Comparison of ENCODE assay signal across 1 cellular context in the genomic region with DNA sequence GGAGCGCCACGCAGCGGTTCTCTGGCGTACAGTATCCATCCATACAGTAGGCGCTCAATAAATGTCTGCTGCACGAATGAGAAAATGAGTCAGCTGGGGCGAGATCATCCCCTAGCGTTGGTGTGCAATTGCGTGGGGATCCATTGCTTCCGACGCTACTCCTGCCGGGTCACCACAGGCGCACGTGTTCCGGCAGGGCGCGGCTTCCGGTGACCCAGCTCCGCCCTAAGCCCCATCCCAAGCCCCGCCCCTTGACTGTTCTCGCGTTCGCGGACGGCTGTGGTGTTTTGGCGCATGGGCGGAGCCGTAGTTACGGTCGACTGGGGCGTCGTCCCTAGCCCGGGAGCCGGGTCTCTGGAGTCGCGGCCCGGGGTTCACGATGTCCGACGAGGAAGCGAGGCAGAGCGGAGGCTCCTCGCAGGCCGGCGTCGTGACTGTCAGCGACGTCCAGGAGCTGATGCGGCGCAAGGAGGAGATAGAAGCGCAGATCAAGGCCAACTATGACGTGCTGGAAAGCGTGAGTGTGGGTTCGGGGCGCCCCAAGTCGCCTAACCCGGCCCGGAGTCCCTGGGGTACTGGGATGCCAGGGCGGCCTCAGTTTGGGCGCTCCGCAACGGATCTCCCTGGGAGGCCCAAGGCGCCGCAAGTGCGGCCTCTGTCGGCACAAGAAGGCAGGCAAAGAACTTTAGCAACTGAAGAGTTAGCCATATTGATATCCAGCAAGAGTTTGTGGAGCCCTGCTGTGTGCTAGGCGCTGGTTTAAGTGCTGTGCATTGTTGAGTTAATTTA.
A peak's percentile ranks its signal among the peaks of the same experiment; 100 is the strongest.
TF ChIP-seq lines count a peak whose summit lies in the region.

A gene with protein sequence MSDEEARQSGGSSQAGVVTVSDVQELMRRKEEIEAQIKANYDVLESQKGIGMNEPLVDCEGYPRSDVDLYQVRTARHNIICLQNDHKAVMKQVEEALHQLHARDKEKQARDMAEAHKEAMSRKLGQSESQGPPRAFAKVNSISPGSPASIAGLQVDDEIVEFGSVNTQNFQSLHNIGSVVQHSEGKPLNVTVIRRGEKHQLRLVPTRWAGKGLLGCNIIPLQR (plus strand): TSS at position 313 of the 789 bp plus-strand sequence. CDS start 67 bp downstream, at position 380.

TF ChIP-seq in HEK293, 187 proteins besides CTCF, POLR2A, EP300 and RAD21 (continued from another document and continues in another):
- no peak for TF ChIP-seq ZNF274 (IDR thresholded peaks at IDR 0.05; ENCODE audit: low read length)
- no peak for TF ChIP-seq ZNF274 (tag by site-specific recombination; IDR thresholded peaks at IDR 0.05; ENCODE audit: borderline replicate concordance)
- TF ChIP-seq ZNF837 (tag by site-specific recombination; IDR thresholded peaks at IDR 0.05): no peak
- TF ChIP-seq ZBTB7A (tag by site-specific recombination; IDR thresholded peaks at IDR 0.05; ENCODE audit: low read depth): peak; percentile 83; the same call in 1 of the 2 replicates
- no peak; the same call in 1 of the 2 replicates for TF ChIP-seq ZNF174 (tag by site-specific recombination; IDR thresholded peaks at IDR 0.05)
- TF ChIP-seq ZNF223 (tag by site-specific recombination; IDR thresholded peaks at IDR 0.05): 0 out of 2 replicates have a peak, but pooled peaks have one; percentile 56
- TF ChIP-seq, protein P1, sequence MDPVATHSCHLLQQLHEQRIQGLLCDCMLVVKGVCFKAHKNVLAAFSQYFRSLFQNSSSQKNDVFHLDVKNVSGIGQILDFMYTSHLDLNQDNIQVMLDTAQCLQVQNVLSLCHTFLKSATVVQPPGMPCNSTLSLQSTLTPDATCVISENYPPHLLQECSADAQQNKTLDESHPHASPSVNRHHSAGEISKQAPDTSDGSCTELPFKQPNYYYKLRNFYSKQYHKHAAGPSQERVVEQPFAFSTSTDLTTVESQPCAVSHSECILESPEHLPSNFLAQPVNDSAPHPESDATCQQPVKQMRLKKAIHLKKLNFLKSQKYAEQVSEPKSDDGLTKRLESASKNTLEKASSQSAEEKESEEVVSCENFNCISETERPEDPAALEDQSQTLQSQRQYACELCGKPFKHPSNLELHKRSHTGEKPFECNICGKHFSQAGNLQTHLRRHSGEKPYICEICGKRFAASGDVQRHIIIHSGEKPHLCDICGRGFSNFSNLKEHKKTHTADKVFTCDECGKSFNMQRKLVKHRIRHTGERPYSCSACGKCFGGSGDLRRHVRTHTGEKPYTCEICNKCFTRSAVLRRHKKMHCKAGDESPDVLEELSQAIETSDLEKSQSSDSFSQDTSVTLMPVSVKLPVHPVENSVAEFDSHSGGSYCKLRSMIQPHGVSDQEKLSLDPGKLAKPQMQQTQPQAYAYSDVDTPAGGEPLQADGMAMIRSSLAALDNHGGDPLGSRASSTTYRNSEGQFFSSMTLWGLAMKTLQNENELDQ (tag by site-specific recombination; IDR thresholded peaks at IDR 0.05; ENCODE audit: low read depth): peak; percentile 98
- TF ChIP-seq ZNF596 (tag by site-specific recombination; IDR thresholded peaks at IDR 0.05): no peak
- no peak; the same call in 1 of the 2 replicates for TF ChIP-seq BCL11B (tag by site-specific recombination; IDR thresholded peaks at IDR 0.05; ENCODE audit: low read depth)
- TF ChIP-seq, protein P2, sequence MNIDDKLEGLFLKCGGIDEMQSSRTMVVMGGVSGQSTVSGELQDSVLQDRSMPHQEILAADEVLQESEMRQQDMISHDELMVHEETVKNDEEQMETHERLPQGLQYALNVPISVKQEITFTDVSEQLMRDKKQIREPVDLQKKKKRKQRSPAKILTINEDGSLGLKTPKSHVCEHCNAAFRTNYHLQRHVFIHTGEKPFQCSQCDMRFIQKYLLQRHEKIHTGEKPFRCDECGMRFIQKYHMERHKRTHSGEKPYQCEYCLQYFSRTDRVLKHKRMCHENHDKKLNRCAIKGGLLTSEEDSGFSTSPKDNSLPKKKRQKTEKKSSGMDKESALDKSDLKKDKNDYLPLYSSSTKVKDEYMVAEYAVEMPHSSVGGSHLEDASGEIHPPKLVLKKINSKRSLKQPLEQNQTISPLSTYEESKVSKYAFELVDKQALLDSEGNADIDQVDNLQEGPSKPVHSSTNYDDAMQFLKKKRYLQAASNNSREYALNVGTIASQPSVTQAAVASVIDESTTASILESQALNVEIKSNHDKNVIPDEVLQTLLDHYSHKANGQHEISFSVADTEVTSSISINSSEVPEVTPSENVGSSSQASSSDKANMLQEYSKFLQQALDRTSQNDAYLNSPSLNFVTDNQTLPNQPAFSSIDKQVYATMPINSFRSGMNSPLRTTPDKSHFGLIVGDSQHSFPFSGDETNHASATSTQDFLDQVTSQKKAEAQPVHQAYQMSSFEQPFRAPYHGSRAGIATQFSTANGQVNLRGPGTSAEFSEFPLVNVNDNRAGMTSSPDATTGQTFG (tag by site-specific recombination; IDR thresholded peaks at IDR 0.05; ENCODE audit: borderline replicate concordance): no peak
- TF ChIP-seq IKZF3 (tag by site-specific recombination; IDR thresholded peaks at IDR 0.05): no peak
- TF ChIP-seq ZNF623 (tag by site-specific recombination; IDR thresholded peaks at IDR 0.05): no peak
- TF ChIP-seq ZNF157 (tag by site-specific recombination; IDR thresholded peaks at IDR 0.05): no peak
- no peak for TF ChIP-seq ZNF555 (tag by site-specific recombination; conservative IDR thresholded peaks at IDR 0.05)
- TF ChIP-seq ZNF266 (tag by site-specific recombination; IDR thresholded peaks at IDR 0.05; ENCODE audit: low read depth): no peak
- TF ChIP-seq ZBTB21 (tag by site-specific recombination; IDR thresholded peaks at IDR 0.05): no peak; the same call in 1 of the 2 replicates
- TF ChIP-seq EGR2 (tag by site-specific recombination; IDR thresholded peaks at IDR 0.05; ENCODE audit: low read depth): peak; percentile 89
- peak; percentile 89 for TF ChIP-seq TRIM28 (IDR thresholded peaks at IDR 0.05; ENCODE audit: borderline replicate concordance, low read length)
- TF ChIP-seq ZNF132 (tag by site-specific recombination; IDR thresholded peaks at IDR 0.05; ENCODE audit: borderline replicate concordance): no peak
- no peak for TF ChIP-seq ZNF211 (tag by site-specific recombination; IDR thresholded peaks at IDR 0.05; ENCODE audit: low read depth)
- no peak for TF ChIP-seq ZNF138 (tag by site-specific recombination; IDR thresholded peaks at IDR 0.05; ENCODE audit: borderline replicate concordance)
- TF ChIP-seq ZNF37A (tag by site-specific recombination; IDR thresholded peaks at IDR 0.05): no peak
- TF ChIP-seq KLF10 (tag by site-specific recombination; IDR thresholded peaks at IDR 0.05): peak; percentile 64
- TF ChIP-seq ZFHX2 (tag by site-specific recombination; conservative IDR thresholded peaks at IDR 0.05): peak; percentile 93
- TF ChIP-seq, protein P3, sequence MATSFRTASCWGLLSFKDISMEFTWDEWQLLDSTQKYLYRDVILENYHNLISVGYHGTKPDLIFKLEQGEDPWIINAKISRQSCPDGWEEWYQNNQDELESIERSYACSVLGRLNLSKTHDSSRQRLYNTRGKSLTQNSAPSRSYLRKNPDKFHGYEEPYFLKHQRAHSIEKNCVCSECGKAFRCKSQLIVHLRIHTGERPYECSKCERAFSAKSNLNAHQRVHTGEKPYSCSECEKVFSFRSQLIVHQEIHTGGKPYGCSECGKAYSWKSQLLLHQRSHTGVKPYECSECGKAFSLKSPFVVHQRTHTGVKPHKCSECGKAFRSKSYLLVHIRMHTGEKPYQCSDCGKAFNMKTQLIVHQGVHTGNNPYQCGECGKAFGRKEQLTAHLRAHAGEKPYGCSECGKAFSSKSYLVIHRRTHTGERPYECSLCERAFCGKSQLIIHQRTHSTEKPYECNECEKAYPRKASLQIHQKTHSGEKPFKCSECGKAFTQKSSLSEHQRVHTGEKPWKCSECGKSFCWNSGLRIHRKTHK (tag by site-specific recombination; IDR thresholded peaks at IDR 0.05): no peak
- TF ChIP-seq, protein P4, sequence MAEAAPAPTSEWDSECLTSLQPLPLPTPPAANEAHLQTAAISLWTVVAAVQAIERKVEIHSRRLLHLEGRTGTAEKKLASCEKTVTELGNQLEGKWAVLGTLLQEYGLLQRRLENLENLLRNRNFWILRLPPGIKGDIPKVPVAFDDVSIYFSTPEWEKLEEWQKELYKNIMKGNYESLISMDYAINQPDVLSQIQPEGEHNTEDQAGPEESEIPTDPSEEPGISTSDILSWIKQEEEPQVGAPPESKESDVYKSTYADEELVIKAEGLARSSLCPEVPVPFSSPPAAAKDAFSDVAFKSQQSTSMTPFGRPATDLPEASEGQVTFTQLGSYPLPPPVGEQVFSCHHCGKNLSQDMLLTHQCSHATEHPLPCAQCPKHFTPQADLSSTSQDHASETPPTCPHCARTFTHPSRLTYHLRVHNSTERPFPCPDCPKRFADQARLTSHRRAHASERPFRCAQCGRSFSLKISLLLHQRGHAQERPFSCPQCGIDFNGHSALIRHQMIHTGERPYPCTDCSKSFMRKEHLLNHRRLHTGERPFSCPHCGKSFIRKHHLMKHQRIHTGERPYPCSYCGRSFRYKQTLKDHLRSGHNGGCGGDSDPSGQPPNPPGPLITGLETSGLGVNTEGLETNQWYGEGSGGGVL (tag by site-specific recombination; IDR thresholded peaks at IDR 0.05): no peak
- no peak for TF ChIP-seq SCRT1 (tag by site-specific recombination; IDR thresholded peaks at IDR 0.05; ENCODE audit: borderline replicate concordance)
- TF ChIP-seq, protein P5, sequence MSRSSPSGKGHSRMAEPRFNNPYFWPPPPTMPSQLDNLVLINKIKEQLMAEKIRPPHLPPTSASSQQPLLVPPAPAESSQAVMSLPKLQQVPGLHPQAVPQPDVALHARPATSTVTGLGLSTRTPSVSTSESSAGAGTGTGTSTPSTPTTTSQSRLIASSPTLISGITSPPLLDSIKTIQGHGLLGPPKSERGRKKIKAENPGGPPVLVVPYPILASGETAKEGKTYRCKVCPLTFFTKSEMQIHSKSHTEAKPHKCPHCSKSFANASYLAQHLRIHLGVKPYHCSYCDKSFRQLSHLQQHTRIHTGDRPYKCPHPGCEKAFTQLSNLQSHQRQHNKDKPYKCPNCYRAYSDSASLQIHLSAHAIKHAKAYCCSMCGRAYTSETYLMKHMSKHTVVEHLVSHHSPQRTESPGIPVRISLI (tag by site-specific recombination; IDR thresholded peaks at IDR 0.05): no peak
- TF ChIP-seq ZNF501 (tag by site-specific recombination; IDR thresholded peaks at IDR 0.05): peak; percentile 87
- no peak for TF ChIP-seq ZNF571 (tag by site-specific recombination; IDR thresholded peaks at IDR 0.05)
- TF ChIP-seq, protein P6, sequence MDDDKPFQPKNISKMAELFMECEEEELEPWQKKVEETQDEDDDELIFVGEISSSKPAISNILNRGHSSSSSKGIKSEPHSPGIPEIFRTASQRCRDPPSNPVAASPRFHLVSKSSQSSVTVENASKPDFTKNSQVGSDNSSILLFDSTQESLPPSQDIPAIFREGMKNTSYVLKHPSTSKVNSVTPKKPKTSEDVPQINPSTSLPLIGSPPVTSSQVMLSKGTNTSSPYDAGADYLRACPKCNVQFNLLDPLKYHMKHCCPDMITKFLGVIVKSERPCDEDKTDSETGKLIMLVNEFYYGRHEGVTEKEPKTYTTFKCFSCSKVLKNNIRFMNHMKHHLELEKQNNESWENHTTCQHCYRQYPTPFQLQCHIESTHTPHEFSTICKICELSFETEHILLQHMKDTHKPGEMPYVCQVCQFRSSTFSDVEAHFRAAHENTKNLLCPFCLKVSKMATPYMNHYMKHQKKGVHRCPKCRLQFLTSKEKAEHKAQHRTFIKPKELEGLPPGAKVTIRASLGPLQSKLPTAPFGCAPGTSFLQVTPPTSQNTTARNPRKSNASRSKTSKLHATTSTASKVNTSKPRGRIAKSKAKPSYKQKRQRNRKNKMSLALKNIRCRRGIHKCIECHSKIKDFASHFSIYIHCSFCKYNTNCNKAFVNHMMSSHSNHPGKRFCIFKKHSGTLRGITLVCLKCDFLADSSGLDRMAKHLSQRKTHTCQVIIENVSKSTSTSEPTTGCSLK (tag by site-specific recombination; IDR thresholded peaks at IDR 0.05): no peak
- TF ChIP-seq TCF7L2 (IDR thresholded peaks at IDR 0.05; ENCODE audit: borderline replicate concordance, low read depth, low read length): no peak
- peak; percentile 71 for TF ChIP-seq ZIC2 (tag by site-specific recombination; IDR thresholded peaks at IDR 0.05)
- no peak for TF ChIP-seq ZNF747 (tag by site-specific recombination; IDR thresholded peaks at IDR 0.05)
- TF ChIP-seq, protein P7, sequence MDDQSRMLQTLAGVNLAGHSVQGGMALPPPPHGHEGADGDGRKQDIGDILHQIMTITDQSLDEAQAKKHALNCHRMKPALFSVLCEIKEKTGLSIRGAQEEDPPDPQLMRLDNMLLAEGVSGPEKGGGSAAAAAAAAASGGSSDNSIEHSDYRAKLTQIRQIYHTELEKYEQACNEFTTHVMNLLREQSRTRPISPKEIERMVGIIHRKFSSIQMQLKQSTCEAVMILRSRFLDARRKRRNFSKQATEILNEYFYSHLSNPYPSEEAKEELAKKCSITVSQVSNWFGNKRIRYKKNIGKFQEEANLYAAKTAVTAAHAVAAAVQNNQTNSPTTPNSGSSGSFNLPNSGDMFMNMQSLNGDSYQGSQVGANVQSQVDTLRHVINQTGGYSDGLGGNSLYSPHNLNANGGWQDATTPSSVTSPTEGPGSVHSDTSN (CRISPR knock-in tag; IDR thresholded peaks at IDR 0.05): no peak; the same call in 1 of the 2 replicates
- 0 out of 2 replicates have a peak, but pooled peaks have one; percentile 12 for TF ChIP-seq BCL11A (tag by site-specific recombination; IDR thresholded peaks at IDR 0.05; ENCODE audit: low read depth)
- TF ChIP-seq, protein P8, sequence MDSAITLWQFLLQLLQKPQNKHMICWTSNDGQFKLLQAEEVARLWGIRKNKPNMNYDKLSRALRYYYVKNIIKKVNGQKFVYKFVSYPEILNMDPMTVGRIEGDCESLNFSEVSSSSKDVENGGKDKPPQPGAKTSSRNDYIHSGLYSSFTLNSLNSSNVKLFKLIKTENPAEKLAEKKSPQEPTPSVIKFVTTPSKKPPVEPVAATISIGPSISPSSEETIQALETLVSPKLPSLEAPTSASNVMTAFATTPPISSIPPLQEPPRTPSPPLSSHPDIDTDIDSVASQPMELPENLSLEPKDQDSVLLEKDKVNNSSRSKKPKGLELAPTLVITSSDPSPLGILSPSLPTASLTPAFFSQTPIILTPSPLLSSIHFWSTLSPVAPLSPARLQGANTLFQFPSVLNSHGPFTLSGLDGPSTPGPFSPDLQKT (IDR thresholded peaks at IDR 0.05; ENCODE audit: borderline replicate concordance, low read depth, low read length): 0 out of 2 replicates have a peak, but pooled peaks have one; percentile 59
- TF ChIP-seq KLF7 (tag by site-specific recombination; IDR thresholded peaks at IDR 0.05; ENCODE audit: borderline replicate concordance): peak; percentile 99
- TF ChIP-seq HOXA7 (CRISPR knock-in tag; IDR thresholded peaks at IDR 0.05; ENCODE audit: borderline replicate concordance): no peak
- TF ChIP-seq ZSCAN16 (tag by site-specific recombination; IDR thresholded peaks at IDR 0.05): peak; percentile 76; the same call in 1 of the 2 replicates
- 0 out of 2 replicates have a peak, but pooled peaks have one; percentile 31 for TF ChIP-seq ZNF777 (tag by site-specific recombination; IDR thresholded peaks at IDR 0.05; ENCODE audit: borderline replicate concordance)
- TF ChIP-seq ZNF629 (tag by site-specific recombination; IDR thresholded peaks at IDR 0.05): peak; percentile 95
- TF ChIP-seq ZNF10 (tag by site-specific recombination; IDR thresholded peaks at IDR 0.05): 0 out of 2 replicates have a peak, but pooled peaks have one; percentile 0
- TF ChIP-seq ZNF521 (tag by site-specific recombination; IDR thresholded peaks at IDR 0.05): no peak
- 0 out of 2 replicates have a peak, but pooled peaks have one; percentile 49 for TF ChIP-seq ZFP69B (tag by site-specific recombination; IDR thresholded peaks at IDR 0.05)
- no peak for TF ChIP-seq MEIS1 (CRISPR knock-in tag; IDR thresholded peaks at IDR 0.05; ENCODE audit: borderline replicate concordance)
- TF ChIP-seq ZNF707 (tag by site-specific recombination; IDR thresholded peaks at IDR 0.05): peak; percentile 49; the same call in 1 of the 2 replicates
- TF ChIP-seq ZNF600 (tag by site-specific recombination; IDR thresholded peaks at IDR 0.05): peak; percentile 99
- peak; percentile 84 for TF ChIP-seq OSR2 (tag by site-specific recombination; IDR thresholded peaks at IDR 0.05)
